8 cellular contexts compared by ENCODE assay signal in genomic region chr9:127915325-127915752, GRCh38. TPM values are rescaled to one million over a fixed set of nuclear protein-coding genes. Genes with fewer than 3 reads are reported as not detected.
A peak's percentile ranks its signal among the peaks of the same experiment; 100 is the strongest.
DNase-seq lines count a peak whose midpoint lies in the region; ATAC-seq and TF ChIP-seq lines count a peak whose summit lies in the region.

No MANE protein-coding gene starts in this region.

- intact Hi-C loops in OCI-LY7 (cut with micrococcal nuclease; ENCODE audit: unreplicated experiment), result loop anchor here (1.0 to 5.0 kb wide), 2 partner anchors 10 to 113 kb away; partner anchors contain the start of gene FPGS

- H3K4me3 Mint-ChIP-seq in T-helper 1 cell treated with Interleukin-12 subunit alpha and Interleukin-12 subunit beta and Interleukin-4 antibody, amounts not matched to agents 30 μg/mL and 1 μg/mL, for 36 hours, result peak overlapping the region; percentile 85

- 0 out of 2 replicates have a peak, but pooled peaks cover 3% of the 10 kb centered on the region for H4K20me1 ChIP-seq in OCI-LY7 (ENCODE audit: insufficient read depth, low read length)

- no peak for ATAC-seq in GM18868 (IDR thresholded peaks at IDR 0.05; ENCODE audit: unreplicated experiment)

- no peaks in the 10 kb centered on the region for H3K9me3 Mint-ChIP-seq in T-helper 1 cell treated with Interleukin-12 subunit alpha and Interleukin-12 subunit beta and Interleukin-4 antibody, amounts not matched to agents 30 μg/mL and 1 μg/mL, for 36 hours

- CTCF ChIA-PET in OCI-LY7 (lab: Charles Lee; ENCODE audit: unreplicated experiment), result no interaction called here

- DNase-seq in T-helper 1 cell (no peak), OCI-LY7 (ENCODE audit: low spot score) (no peak), coronary artery (ENCODE audit: low spot score) (no peak), cerebellar nuclear complex (lab: John Stamatoyannopoulos, UW) (no peak), AG08395 (ENCODE audit: low spot score) (no peak)

- H3K36me3 ChIP-seq in OCI-LY7 (ENCODE audit: insufficient read depth, low read length), result peaks cover 56% of the 10 kb centered on the region
- H3K36me3 ChIP-seq in skeletal muscle tissue (ENCODE audit: control insufficient read depth in 3 of 3, insufficient read depth in 3 of 3, low read length in 3 of 3), result peaks cover 11 to 21% (median 17%) of the 10 kb centered on the region in 3 donors

- H3K4me1 Mint-ChIP-seq in T-helper 1 cell treated with Interleukin-12 subunit alpha and Interleukin-12 subunit beta and Interleukin-4 antibody, amounts not matched to agents 30 μg/mL and 1 μg/mL, for 36 hours (ENCODE audit: low read depth), result peaks cover 52% of the 10 kb centered on the region

- peak overlapping the region; percentile 89 for H3K27ac Mint-ChIP-seq in T-helper 1 cell treated with Interleukin-12 subunit alpha and Interleukin-12 subunit beta and Interleukin-4 antibody, amounts not matched to agents 30 μg/mL and 1 μg/mL, for 36 hours

- H3K9ac ChIP-seq in skeletal muscle tissue (ENCODE audit: low read depth in 1 of 3, low read length in 3 of 3), result no peak overlapping the region

- H3K9me3 ChIP-seq in OCI-LY7 (ENCODE audit: low read length) (no peaks in the 10 kb centered on the region), skeletal muscle tissue (ENCODE audit: control insufficient read depth in 3 of 3, low read length in 3 of 3) (no peaks in the 10 kb centered on the region)

- BruUV-seq in OCI-LY7 (replicated peaks; lab: Mats Ljungman, UMichigan), result no TSS peak

- H2AFZ ChIP-seq in OCI-LY7 (ENCODE audit: low read length), result no peak overlapping the region

- peaks cover 39% of the 10 kb centered on the region for H3K79me2 ChIP-seq in OCI-LY7 (ENCODE audit: insufficient read depth, low read depth, low read length)

- peak overlapping the region; percentile 91 for H3K27ac ChIP-seq in OCI-LY7 (ENCODE audit: low read depth, low read length, poor library complexity, severe bottlenecking)
- peak overlapping the region; percentile 49 to 91 for H3K27ac ChIP-seq in coronary artery
- peak overlapping the region; percentile 57 for H3K27ac ChIP-seq in skeletal muscle tissue (ENCODE audit: low read depth, low read length)

- H3K27me3 Mint-ChIP-seq in T-helper 1 cell treated with Interleukin-12 subunit alpha and Interleukin-12 subunit beta and Interleukin-4 antibody, amounts not matched to agents 30 μg/mL and 1 μg/mL, for 36 hours (ENCODE audit: low read depth), result no peaks in the 10 kb centered on the region

- H3K27me3 ChIP-seq in skeletal muscle tissue (ENCODE audit: control insufficient read depth in 3 of 3, insufficient read depth in 3 of 3, low read length in 3 of 3), result no peaks in the 10 kb centered on the region

- H3K4me3 ChIP-seq in OCI-LY7 (ENCODE audit: low read depth, low read length, poor library complexity, severe bottlenecking) (peak overlapping the region; percentile 89), coronary artery (peak overlapping the region; percentile 95), skeletal muscle tissue (ENCODE audit: low read length in 3 of 3) (no peak overlapping the region)

- peaks cover 21% of the 10 kb centered on the region for H3K36me3 Mint-ChIP-seq in T-helper 1 cell treated with Interleukin-12 subunit alpha and Interleukin-12 subunit beta and Interleukin-4 antibody, amounts not matched to agents 30 μg/mL and 1 μg/mL, for 36 hours (ENCODE audit: low read depth)

- peak overlapping the region; percentile 96 for H3K4me2 ChIP-seq in OCI-LY7 (ENCODE audit: low read length)

- no peaks in the 10 kb centered on the region for H3K9me2 ChIP-seq in OCI-LY7 (ENCODE audit: insufficient read depth, low read length)

- POLR2A ChIA-PET in OCI-LY7 (lab: Charles Lee), result interaction anchor here (0.5 to 3.4 kb wide), 9 partner anchors 9 to 278 kb away, joined by 3 to 22 read pairs (median 4); partner anchors contain the start of gene ST6GALNAC6

- TF ChIP-seq CTCF in OCI-LY7 (conservative IDR thresholded peaks at IDR 0.05; ENCODE audit: low read length) (no peak), coronary artery (IDR thresholded peaks at IDR 0.05) (no peak)

- H3K4me1 ChIP-seq in OCI-LY7 (ENCODE audit: insufficient read depth, low read length, poor library complexity, severe bottlenecking) (peaks cover 73% of the 10 kb centered on the region), skeletal muscle tissue (ENCODE audit: control insufficient read depth in 3 of 3, insufficient read depth in 3 of 3, low read length in 3 of 3) (peaks cover 20 to 47% (median 43%) of the 10 kb centered on the region in 3 donors)

RNA-seq across cellular contexts. Expression of gene ST6GALNAC4, which starts 1.5 kb away (rescaled TPM):
- 112 and 180 TPM in 2 replicates for total RNA-seq in OCI-LY7 (2014; rRNA removed; shearing (Covaris generic))
- total RNA-seq in OCI-LY7 (2022) (118 and 125 TPM in 2 replicates), skeletal muscle tissue (23.5 TPM)

RNA-seq across cellular contexts. Expression of gene PIP5KL1, which starts 15.2 kb away (rescaled TPM):
- total RNA-seq in OCI-LY7 (2014; rRNA removed; shearing (Covaris generic)), result 0.59 and 0.95 TPM in 2 replicates
- total RNA-seq in OCI-LY7 (2022) (4.4 and 4.6 TPM in 2 replicates), skeletal muscle tissue (not detected)

RNA-seq across cellular contexts. Expression of gene ST6GALNAC6, which starts 15.9 kb away (rescaled TPM):
- 38.8 and 43.7 TPM in 2 replicates for total RNA-seq in OCI-LY7 (2014; rRNA removed; shearing (Covaris generic))
- total RNA-seq in OCI-LY7 (2022) (51.3 and 52.7 TPM in 2 replicates), skeletal muscle tissue (33.9 TPM)

RNA-seq across cellular contexts. Expression of gene DPM2, which starts 22.3 kb away (rescaled TPM):
- 31.6 and 49.7 TPM in 2 replicates for total RNA-seq in OCI-LY7 (2014; rRNA removed; shearing (Covaris generic))
- total RNA-seq in OCI-LY7 (2022) (47.7 and 50.7 TPM in 2 replicates), skeletal muscle tissue (7.3 TPM)

RNA-seq across cellular contexts. Expression of gene AK1, which starts 37.9 kb away (rescaled TPM):
- total RNA-seq in OCI-LY7 (2014; rRNA removed; shearing (Covaris generic)), result 10.7 and 19.5 TPM in 2 replicates
- 21.6 and 22.6 TPM in 2 replicates for total RNA-seq in OCI-LY7 (2022)
- total RNA-seq in skeletal muscle tissue, result 359 TPM

Comparison
In these comparisons a context has a peak if more than half of its experiments do, and no peak if none do; other contexts are left out.
1. H3K4me3 ChIP-seq: peak in OCI-LY7 (single experiment) and coronary artery (single experiment); none in skeletal muscle tissue (0 of 3).
2. Peak in every context shown above with its lines, with median percentiles within 50 percentile points of each other: H3K27ac ChIP-seq.